Comparison of ENCODE assay signal across 1 cellular context in the genomic region with DNA sequence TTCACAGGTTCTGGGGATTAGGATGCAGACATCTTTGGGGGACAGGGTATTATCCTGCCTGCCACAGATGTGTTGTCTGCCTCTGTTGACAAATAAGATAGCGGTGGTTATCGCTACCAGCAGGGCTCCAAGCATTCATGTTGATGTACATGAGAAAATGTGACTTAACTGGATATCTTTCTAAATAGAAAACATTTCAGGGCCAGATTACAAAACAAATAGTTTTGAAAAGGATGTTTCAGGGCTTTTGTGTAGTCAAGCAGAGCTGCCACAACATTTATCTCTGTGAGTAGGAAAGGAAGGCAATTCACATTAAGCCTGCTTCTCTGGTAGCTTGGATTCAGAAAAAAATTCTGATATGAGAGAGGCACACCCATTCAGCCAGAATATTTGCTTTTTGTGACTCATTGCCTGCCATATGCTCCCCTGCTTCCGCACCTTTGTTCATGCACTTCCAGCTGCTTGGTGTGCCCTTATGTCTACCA.
TF ChIP-seq lines count a peak whose summit lies in the region.

No MANE protein-coding gene starts in this region.

TF ChIP-seq in HCT116, 20 proteins besides CTCF, POLR2A, EP300 and RAD21 (continued from another document):
- TF ChIP-seq, protein P1, sequence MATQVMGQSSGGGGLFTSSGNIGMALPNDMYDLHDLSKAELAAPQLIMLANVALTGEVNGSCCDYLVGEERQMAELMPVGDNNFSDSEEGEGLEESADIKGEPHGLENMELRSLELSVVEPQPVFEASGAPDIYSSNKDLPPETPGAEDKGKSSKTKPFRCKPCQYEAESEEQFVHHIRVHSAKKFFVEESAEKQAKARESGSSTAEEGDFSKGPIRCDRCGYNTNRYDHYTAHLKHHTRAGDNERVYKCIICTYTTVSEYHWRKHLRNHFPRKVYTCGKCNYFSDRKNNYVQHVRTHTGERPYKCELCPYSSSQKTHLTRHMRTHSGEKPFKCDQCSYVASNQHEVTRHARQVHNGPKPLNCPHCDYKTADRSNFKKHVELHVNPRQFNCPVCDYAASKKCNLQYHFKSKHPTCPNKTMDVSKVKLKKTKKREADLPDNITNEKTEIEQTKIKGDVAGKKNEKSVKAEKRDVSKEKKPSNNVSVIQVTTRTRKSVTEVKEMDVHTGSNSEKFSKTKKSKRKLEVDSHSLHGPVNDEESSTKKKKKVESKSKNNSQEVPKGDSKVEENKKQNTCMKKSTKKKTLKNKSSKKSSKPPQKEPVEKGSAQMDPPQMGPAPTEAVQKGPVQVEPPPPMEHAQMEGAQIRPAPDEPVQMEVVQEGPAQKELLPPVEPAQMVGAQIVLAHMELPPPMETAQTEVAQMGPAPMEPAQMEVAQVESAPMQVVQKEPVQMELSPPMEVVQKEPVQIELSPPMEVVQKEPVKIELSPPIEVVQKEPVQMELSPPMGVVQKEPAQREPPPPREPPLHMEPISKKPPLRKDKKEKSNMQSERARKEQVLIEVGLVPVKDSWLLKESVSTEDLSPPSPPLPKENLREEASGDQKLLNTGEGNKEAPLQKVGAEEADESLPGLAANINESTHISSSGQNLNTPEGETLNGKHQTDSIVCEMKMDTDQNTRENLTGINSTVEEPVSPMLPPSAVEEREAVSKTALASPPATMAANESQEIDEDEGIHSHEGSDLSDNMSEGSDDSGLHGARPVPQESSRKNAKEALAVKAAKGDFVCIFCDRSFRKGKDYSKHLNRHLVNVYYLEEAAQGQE (IDR thresholded peaks at IDR 0.05; ENCODE audit: low read depth): no peak
- TF ChIP-seq JUND (IDR thresholded peaks at IDR 0.05): peak; percentile 26; the same call in 1 of the 2 replicates
